In the genomic region with DNA sequence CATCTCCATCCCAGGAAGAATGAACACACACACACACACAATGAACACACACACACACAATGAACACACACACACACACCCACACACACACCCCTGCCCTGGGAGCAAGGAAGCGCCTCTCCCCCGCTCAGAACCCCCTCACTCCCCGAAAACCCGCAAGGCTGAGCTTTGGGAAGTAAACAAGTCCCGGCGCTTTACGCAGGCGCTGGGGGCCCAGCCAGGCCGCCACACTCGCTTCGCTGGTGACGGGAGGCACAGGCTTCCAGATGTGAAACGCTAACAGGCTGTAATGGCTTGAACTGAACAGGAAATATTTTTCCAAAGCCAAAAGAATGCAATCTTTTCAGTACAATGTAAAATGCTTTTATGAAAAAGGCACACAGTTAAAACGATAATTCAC, we compare ENCODE assay signal across 22 cellular contexts.
DNase-seq lines count a peak whose midpoint lies in the region; ATAC-seq and TF ChIP-seq lines count a peak whose summit lies in the region.
"Had no signal": no experiment of that assay in that cellular context is flagged by ENCODE, and none has a peak within 500 bp of the region (broad histone marks: within the 10 kb centered on the region; RNA-seq: fewer than 3 reads in every experiment).

No MANE protein-coding gene starts in this region.

- H3K79me2 ChIP-seq in neural progenitor cell (ENCODE audit: low read depth), result no peaks in the 10 kb centered on the region

- no peaks in the 10 kb centered on the region for H3F3A ChIP-seq in neural progenitor cell (ENCODE audit: low read depth)

- H3K27ac ChIP-seq in SK-N-MC, result 0 out of 2 replicates have a peak overlapping the region, but pooled peaks have one; percentile 31
- peak overlapping the region; percentile 49 to 75 for H3K27ac ChIP-seq in ovary
- no peak overlapping the region for H3K27ac ChIP-seq in foreskin keratinocyte
- H3K27ac ChIP-seq in thyroid gland, result no peak overlapping the region
- no peak overlapping the region for H3K27ac ChIP-seq in neural progenitor cell
- H3K27ac ChIP-seq: KMS-11, prostate gland, RWPE1 had no signal

- H3K9me3 ChIP-seq in SK-N-MC (ENCODE audit: low read depth, low read length) (no peaks in the 10 kb centered on the region), ovary (no peaks in the 10 kb centered on the region), thyroid gland (no peaks in the 10 kb centered on the region), neural progenitor cell (ENCODE audit: low read depth) (no peaks in the 10 kb centered on the region)
- H3K9me3 ChIP-seq: prostate gland, spleen had no signal

- H3K36me3 Mint-ChIP-seq in CD14-positive monocyte (no peaks in the 10 kb centered on the region), neural progenitor cell (no peaks in the 10 kb centered on the region)
- H3K36me3 Mint-ChIP-seq: activated CD8-positive, alpha-beta memory T cell treated with anti-CD3 and anti-CD28 coated beads, Interleukin-2, amount 10 ng/mL, durations not matched to agents 7 days and 5 days; activated naive CD8-positive, alpha-beta T cell treated with anti-CD3 and anti-CD28 coated beads for 36 hours; CD8-positive, alpha-beta memory T cell; naive thymus-derived CD8-positive, alpha-beta T cell had no signal

- H3K4me3 Mint-ChIP-seq in CD14-positive monocyte (peak overlapping the region; percentile 51 to 68), neural progenitor cell (no peak overlapping the region)
- H3K4me3 Mint-ChIP-seq: activated CD4-positive, alpha-beta T cell treated with anti-CD3 and anti-CD28 coated beads for 36 hours; activated CD8-positive, alpha-beta memory T cell treated with anti-CD3 and anti-CD28 coated beads, Interleukin-2, amount 10 ng/mL, durations not matched to agents 7 days and 5 days; activated naive CD8-positive, alpha-beta T cell treated with anti-CD3 and anti-CD28 coated beads for 36 hours; CD8-positive, alpha-beta memory T cell; naive thymus-derived CD8-positive, alpha-beta T cell had no signal

- no peak for TF ChIP-seq POLR2A in ovary (IDR thresholded peaks at IDR 0.05)
- TF ChIP-seq POLR2A in thyroid gland (IDR thresholded peaks at IDR 0.05), result no peak

- peaks cover 11% of the 10 kb centered on the region for H3K4me1 Mint-ChIP-seq in CD14-positive monocyte
- H3K4me1 Mint-ChIP-seq in neural progenitor cell, result peaks cover 22% of the 10 kb centered on the region
- H3K4me1 Mint-ChIP-seq: activated CD4-positive, alpha-beta T cell treated with anti-CD3 and anti-CD28 coated beads for 36 hours; activated CD8-positive, alpha-beta memory T cell treated with anti-CD3 and anti-CD28 coated beads, Interleukin-2, amount 10 ng/mL, durations not matched to agents 7 days and 5 days; CD8-positive, alpha-beta memory T cell; naive thymus-derived CD8-positive, alpha-beta T cell had no signal

- no peak for TF ChIP-seq EP300 in ovary (IDR thresholded peaks at IDR 0.05)

- H3K4me1 ChIP-seq in ovary (ENCODE audit: insufficient read depth) (peaks cover 4% of the 10 kb centered on the region), foreskin keratinocyte (no peaks in the 10 kb centered on the region), thyroid gland (no peaks in the 10 kb centered on the region), neural progenitor cell (no peaks in the 10 kb centered on the region)
- H3K4me1 ChIP-seq: prostate gland had no signal

- H3K9me3 Mint-ChIP-seq in CD14-positive monocyte, result no peaks in the 10 kb centered on the region
- no peaks in the 10 kb centered on the region for H3K9me3 Mint-ChIP-seq in neural progenitor cell
- H3K9me3 Mint-ChIP-seq: activated naive CD8-positive, alpha-beta T cell treated with anti-CD3 and anti-CD28 coated beads for 36 hours; naive thymus-derived CD8-positive, alpha-beta T cell had no signal

- H3K36me3 ChIP-seq in SK-N-MC (ENCODE audit: insufficient read depth, low read length) (no peaks in the 10 kb centered on the region), ovary (no peaks in the 10 kb centered on the region), thyroid gland (no peaks in the 10 kb centered on the region), neural progenitor cell (no peaks in the 10 kb centered on the region)
- H3K36me3 ChIP-seq: prostate gland, spleen had no signal

- H3K27me3 ChIP-seq in ovary (no peaks in the 10 kb centered on the region), foreskin keratinocyte (peaks cover 17% of the 10 kb centered on the region), thyroid gland (no peaks in the 10 kb centered on the region), neural progenitor cell (no peaks in the 10 kb centered on the region)

- H3K4me2 ChIP-seq in neural progenitor cell, result no peak overlapping the region
- H3K4me2 ChIP-seq: KMS-11 had no signal

- TF ChIP-seq CTCF in CD14-positive monocyte (IDR thresholded peaks at IDR 0.05) (no peak), fibroblast of villous mesenchyme (IDR thresholded peaks at IDR 0.05; ENCODE audit: insufficient read depth, low read depth, low read length) (no peak), ovary (IDR thresholded peaks at IDR 0.05) (no peak), foreskin keratinocyte (conservative IDR thresholded peaks at IDR 0.05) (no peak), thyroid gland (IDR thresholded peaks at IDR 0.05) (no peak), neural progenitor cell (IDR thresholded peaks at IDR 0.05) (no peak)

- H2AFZ ChIP-seq in neural progenitor cell (replicated peaks), result no peak overlapping the region

- ATAC-seq in foreskin keratinocyte, result no peak
- ATAC-seq: activated CD4-positive, alpha-beta T cell treated with anti-CD3 and anti-CD28 coated beads for 36 hours; activated CD8-positive, alpha-beta memory T cell treated with anti-CD3 and anti-CD28 coated beads, Interleukin-2, amount 10 ng/mL, durations not matched to agents 7 days and 5 days; naive thymus-derived CD8-positive, alpha-beta T cell had no signal

- 10 to 21% (median 12%) methylated on average over 14 of the region's 14 CpGs for WGBS in ovary, 3 donors
- 73 to 77% methylated on average over 14 of the region's 14 CpGs for WGBS in thyroid gland, 2 donors

- H4K20me1 ChIP-seq in neural progenitor cell (ENCODE audit: low read depth), result no peaks in the 10 kb centered on the region

- peak overlapping the region in 2 of 7 donors; percentile 18 to 24 for H3K27ac Mint-ChIP-seq in CD14-positive monocyte
- H3K27ac Mint-ChIP-seq in neural progenitor cell, result no peak overlapping the region
- H3K27ac Mint-ChIP-seq: activated CD4-positive, alpha-beta T cell treated with anti-CD3 and anti-CD28 coated beads for 36 hours; activated CD8-positive, alpha-beta memory T cell treated with anti-CD3 and anti-CD28 coated beads, Interleukin-2, amount 10 ng/mL, durations not matched to agents 7 days and 5 days; activated naive CD8-positive, alpha-beta T cell treated with anti-CD3 and anti-CD28 coated beads for 36 hours had no signal

- H3K27me3 Mint-ChIP-seq in CD14-positive monocyte (ENCODE audit: low read depth in 3 of 3) (peaks cover 10 to 19% (median 13%) of the 10 kb centered on the region in 3 donors), neural progenitor cell (ENCODE audit: insufficient read depth, low read depth) (peaks cover 14% of the 10 kb centered on the region)

- H3K4me3 ChIP-seq in SK-N-MC (no peak overlapping the region), fibroblast of villous mesenchyme (ENCODE audit: low read depth, low read length) (no peak overlapping the region), ovary (no peak overlapping the region), thyroid gland (replicated peaks in 1 of 3) (no peak overlapping the region), neural progenitor cell (no peak overlapping the region)
- H3K4me3 ChIP-seq: lung, prostate gland, spleen had no signal

- DNase-seq in CD14-positive monocyte (ENCODE audit: low spot score) (no peak), SK-N-MC (ENCODE audit: low read depth, low spot score) (no peak), fibroblast of villous mesenchyme (ENCODE audit: low read depth) (peak; percentile 34), ovary (peak; percentile 57 to 81 (median 67)), foreskin keratinocyte (no peak), NCI-H82 treated with DMSO at 0.1 percent for 48 hours (lab: John Stamatoyannopoulos, UW; ENCODE audit: unreplicated experiment) (no peak), thyroid gland (no peak), neural progenitor cell (ENCODE audit: low spot score) (no peak)
- DNase-seq: activated CD4-positive, alpha-beta T cell treated with anti-CD3 and anti-CD28 coated beads for 36 hours; activated CD8-positive, alpha-beta memory T cell treated with anti-CD3 and anti-CD28 coated beads, Interleukin-2, amount 10 ng/mL, durations not matched to agents 7 days and 5 days; activated naive CD8-positive, alpha-beta T cell treated with anti-CD3 and anti-CD28 coated beads for 36 hours; CD8-positive, alpha-beta memory T cell; DMS79; naive thymus-derived CD8-positive, alpha-beta T cell; NCI-H2029 treated with DMSO at 0.1 percent for 48 hours; NCI-H446 treated with DMSO at 0.1 percent for 48 hours; spleen; stimulated activated CD8-positive, alpha-beta memory T cell treated with anti-CD3 and anti-CD28 coated beads, Interleukin-4, amount 100 ng/mL, for 48 hours had no signal

- intact Hi-C loops in CD14-positive monocyte (cut with micrococcal nuclease), result no loop called here
- intact Hi-C loops in ovary (cut with DNase I), result loop anchor here in 2 of 4 donors (2.0 to 10.0 kb wide), 2 partner anchors 23 to 119 kb away; partner anchors contain the start of gene IGF1R (in 1 of the 2)
- intact Hi-C loops in thyroid gland (cut with DNase I), result no loop called here

- H3K9ac ChIP-seq in SK-N-MC (ENCODE audit: insufficient read length), result no peak overlapping the region
- no peak overlapping the region for H3K9ac ChIP-seq in neural progenitor cell
- H3K9ac ChIP-seq: KMS-11 had no signal

Comparison
In these comparisons a context has a peak if more than half of its experiments do, and no peak if none do; other contexts are left out.
1. DNase-seq: peak in fibroblast of villous mesenchyme (single experiment) and ovary (5 of 5); none in CD14-positive monocyte (single experiment), SK-N-MC (single experiment), foreskin keratinocyte (0 of 2), NCI-H82 treated with DMSO at 0.1 percent for 48 hours (single experiment), thyroid gland (0 of 2) and neural progenitor cell (single experiment).
2. H3K27ac ChIP-seq: peak in SK-N-MC (single experiment) and ovary (2 of 2); none in foreskin keratinocyte (single experiment), thyroid gland (0 of 3) and neural progenitor cell (single experiment).